In genomic region chr11:114269498-114269897, GRCh38 we compare ENCODE assay signal across 27 cellular contexts. TPM values are rescaled to one million over a fixed set of nuclear protein-coding genes. Genes with fewer than 3 reads are reported as not detected.
"Had no signal": no experiment of that assay in that cellular context is flagged by ENCODE, and none has a peak within 500 bp of the region (broad histone marks: within the 10 kb centered on the region; RNA-seq: fewer than 3 reads in every experiment).

No MANE protein-coding gene starts in this region.

- DNase-seq: naive thymus-derived CD8-positive, alpha-beta T cell; nephron progenitor cell; nucleus accumbens; pancreas; retina; right cardiac atrium; right lobe of liver; sigmoid colon; small intestine; stimulated activated CD4-positive, alpha-beta T cell treated with anti-CD3 and anti-CD28 coated beads, Interleukin-15, amount 100 ng/mL, for 24 hours; stimulated activated CD4-positive, alpha-beta T cell treated with anti-CD3 and anti-CD28 coated beads, Interleukin-2, amount 100 ng/mL, for 24 hours; stimulated activated CD4-positive, alpha-beta T cell treated with anti-CD3 and anti-CD28 coated beads, Interleukin-2, amount 100 ng/mL, for 48 hours; stimulated activated CD4-positive, alpha-beta T cell treated with anti-CD3 and anti-CD28 coated beads, Interleukin-4, amount 100 ng/mL, for 24 hours; stimulated activated naive B cell treated with anti-CD40 and anti-IgM and Interleukin-4, amounts not matched to agents 10 μg/mL and 1 μg/mL and 100 μg/mL, for 72 hours; stimulated activated naive CD4-positive, alpha-beta T cell treated with Interleukin-2 at 50 U/mL for 16 hours; stomach; thyroid gland; trophoblast cell; upper lobe of right lung; uterus had no signal

- H3K9me3 ChIP-seq: neutrophil, prostate gland, right lobe of liver, sigmoid colon, stomach, thoracic aorta, thyroid gland, tibial nerve, upper lobe of right lung, uterus had no signal

- ATAC-seq: naive thymus-derived CD8-positive, alpha-beta T cell; natural killer cell treated with Interleukin-12 subunit alpha and Interleukin-12 subunit beta and Interleukin-15 and Interleukin-18, amount 100 ng/mL, for 72 hours; pancreas; right lobe of liver; stimulated activated effector memory CD8-positive, alpha-beta T cell treated with anti-CD3 and anti-CD28 coated beads, Interleukin-12 subunit alpha, Interleukin-12 subunit beta, amount 100 ng/mL, for 72 hours; stimulated activated naive B cell treated with anti-CD40 and anti-IgM and Interleukin-4, amounts not matched to agents 10 μg/mL and 1 μg/mL and 100 μg/mL, for 72 hours; upper lobe of right lung had no signal

- H3K4me1 ChIP-seq: prostate gland, sigmoid colon, stomach, thyroid gland, upper lobe of right lung, uterus had no signal

- H3K4me3 ChIP-seq: pancreas, prostate gland, right lobe of liver, sigmoid colon, stomach, thoracic aorta, thyroid gland, tibial nerve, upper lobe of right lung, uterus had no signal

- H3K27ac ChIP-seq: neutrophil, pancreas, prostate gland, sigmoid colon, stomach, thoracic aorta, thyroid gland, tibial nerve, upper lobe of right lung, uterus had no signal

- H3K27me3 ChIP-seq: pancreas, right lobe of liver, sigmoid colon, thyroid gland, tibial nerve, upper lobe of right lung, uterus had no signal

- H3K36me3 ChIP-seq: neutrophil, pancreas, prostate gland, right lobe of liver, sigmoid colon, thyroid gland, tibial nerve, upper lobe of right lung, uterus had no signal

RNA-seq across cellular contexts. Expression of gene NNMT, which starts 26.7 kb away (rescaled TPM):
- total RNA-seq: naive thymus-derived CD8-positive, alpha-beta T cell; natural killer cell treated with Interleukin-12 subunit alpha and Interleukin-12 subunit beta and Interleukin-15 and Interleukin-18, amount 100 ng/mL, for 72 hours; temporal lobe had no signal
- polyA plus RNA-seq: naive thymus-derived CD8-positive, alpha-beta T cell had no signal
